In the genomic region with DNA sequence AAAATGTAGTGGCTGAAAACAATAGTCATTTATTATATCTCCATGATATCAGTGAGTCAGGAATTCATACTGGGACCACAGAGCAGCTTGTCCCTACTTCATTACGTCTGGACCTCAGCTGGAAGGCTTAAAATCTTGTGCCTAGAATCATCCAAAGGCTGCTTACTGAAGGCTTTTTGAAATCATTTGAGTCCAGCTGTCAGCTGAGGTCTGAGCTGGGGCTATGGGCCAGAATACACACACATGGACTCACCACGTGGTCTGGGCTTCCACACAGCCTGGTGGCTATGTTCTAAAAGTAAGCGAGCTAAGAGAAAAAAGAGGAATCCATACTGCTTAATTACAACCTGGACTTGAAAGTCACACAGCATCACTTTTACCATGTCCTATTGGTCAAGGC, we compare ENCODE assay signal across 15 cellular contexts.
DNase-seq lines count a peak whose midpoint lies in the region; ATAC-seq and TF ChIP-seq lines count a peak whose summit lies in the region.
"Had no signal": no experiment of that assay in that cellular context is flagged by ENCODE, and none has a peak within 500 bp of the region (broad histone marks: within the 10 kb centered on the region; RNA-seq: fewer than 3 reads in every experiment).

No MANE protein-coding gene starts in this region.

- 38 to 41% methylated on average over 2 to 3 of the region's 3 CpGs for WGBS in gastroesophageal sphincter (ENCODE audit: low coverage in 1 of 2), 2 donors

- H3K4me1 ChIP-seq in gastroesophageal sphincter: no peaks in the 10 kb centered on the region

- no peaks in the 10 kb centered on the region for H3K27me3 ChIP-seq in gastroesophageal sphincter
- H3K27me3 ChIP-seq: neutrophil had no signal

- no peak for TF ChIP-seq CTCF in gastroesophageal sphincter (IDR thresholded peaks at IDR 0.05)

- H3K4me3 ChIP-seq in gastroesophageal sphincter: no peak overlapping the region

- TF ChIP-seq EP300 in gastroesophageal sphincter (IDR thresholded peaks at IDR 0.05): no peak

- no peaks in the 10 kb centered on the region for H3K9me3 Mint-ChIP-seq in activated T-cell treated with anti-CD3 and anti-CD28 coated beads, Interleukin-2, amount 50 U/mL, for 24 hours

- H3K27ac Mint-ChIP-seq in activated T-cell treated with anti-CD3 and anti-CD28 coated beads, Interleukin-2, amount 50 U/mL, for 24 hours: no peak overlapping the region
- H3K27ac Mint-ChIP-seq: B cell had no signal

- H3K27ac ChIP-seq in gastroesophageal sphincter: peak overlapping the region in 1 of 4 donors; percentile 8
- H3K27ac ChIP-seq: neutrophil had no signal

- H3K36me3 ChIP-seq in gastroesophageal sphincter: no peaks in the 10 kb centered on the region
- H3K36me3 ChIP-seq: neutrophil had no signal

- TF ChIP-seq POLR2A in gastroesophageal sphincter (IDR thresholded peaks at IDR 0.05): no peak

- intact Hi-C loops in posterior vena cava (cut with DNase I): no loop called here

- no peaks in the 10 kb centered on the region for H3K36me3 Mint-ChIP-seq in activated T-cell treated with anti-CD3 and anti-CD28 coated beads, Interleukin-2, amount 50 U/mL, for 24 hours (ENCODE audit: low read depth)

- peak; percentile 9 for DNase-seq in EH (ENCODE audit: low read depth)
- peak; percentile 28 for DNase-seq in amniotic epithelial cell (ENCODE audit: low read depth)
- DNase-seq in posterior vena cava (ENCODE audit: low spot score): peak; percentile 82
- DNase-seq in activated T-cell treated with anti-CD3 and anti-CD28 coated beads, Interleukin-2, amount 50 U/mL, for 24 hours: no peak
- no peak for DNase-seq in NCI-H1417 treated with DMSO at 0.1 percent for 48 hours (lab: John Stamatoyannopoulos, UW)
- no peak for DNase-seq in hepatic stellate cell (ENCODE audit: low spot score)
- DNase-seq in NCI-H2227 treated with DMSO at 0.1 percent for 48 hours (lab: John Stamatoyannopoulos, UW): no peak
- DNase-seq: activated naive CD4-positive, alpha-beta T cell treated with anti-CD3 and anti-CD28 coated beads, Interleukin-2, amount 50 U/mL, for 16 hours; dermis blood vessel endothelial cell; NCI-H2171; stimulated activated CD4-positive, alpha-beta T cell treated with anti-CD3 and anti-CD28 coated beads, Interleukin-1b, Interleukin-23, amount 100 ng/mL, for 48 hours; T-helper 9 cell had no signal

- no peaks in the 10 kb centered on the region for H3K4me1 Mint-ChIP-seq in activated T-cell treated with anti-CD3 and anti-CD28 coated beads, Interleukin-2, amount 50 U/mL, for 24 hours (ENCODE audit: low read depth)
- H3K4me1 Mint-ChIP-seq: B cell had no signal

- H3K4me3 Mint-ChIP-seq in activated T-cell treated with anti-CD3 and anti-CD28 coated beads, Interleukin-2, amount 50 U/mL, for 24 hours: no peak overlapping the region
- H3K4me3 Mint-ChIP-seq: B cell had no signal

- H3K27me3 Mint-ChIP-seq in activated T-cell treated with anti-CD3 and anti-CD28 coated beads, Interleukin-2, amount 50 U/mL, for 24 hours: peaks cover 8% of the 10 kb centered on the region

- ATAC-seq in gastroesophageal sphincter: peak; percentile 51

- H3K9me3 ChIP-seq in gastroesophageal sphincter: no peaks in the 10 kb centered on the region
- H3K9me3 ChIP-seq: neutrophil had no signal

Comparison
In these comparisons a context has a peak if more than half of its experiments do, and no peak if none do; other contexts are left out.
1. DNase-seq: peak in EH (single experiment), amniotic epithelial cell (single experiment) and posterior vena cava (single experiment); none in activated T-cell treated with anti-CD3 and anti-CD28 coated beads, Interleukin-2, amount 50 U/mL, for 24 hours (single experiment), NCI-H1417 treated with DMSO at 0.1 percent for 48 hours (single experiment), hepatic stellate cell (single experiment) and NCI-H2227 treated with DMSO at 0.1 percent for 48 hours (single experiment).